In genomic region chr18:76657911-76658475, GRCh38 we compare ENCODE assay signal across 16 cellular contexts.
A peak's percentile ranks its signal among the peaks of the same experiment; 100 is the strongest.
DNase-seq lines count a peak whose midpoint lies in the region; ATAC-seq, FAIRE-seq and TF ChIP-seq lines count a peak whose summit lies in the region.
"Had no signal": no experiment of that assay in that cellular context is flagged by ENCODE, and none has a peak within 500 bp of the region (broad histone marks: within the 10 kb centered on the region; RNA-seq: fewer than 3 reads in every experiment).

No MANE protein-coding gene starts in this region.

- H3K4me1 ChIP-seq in GM12878 (ENCODE audit: control insufficient read depth, insufficient read depth, low read length) (peaks cover 5% of the 10 kb centered on the region; the same call in 1 of the 2 replicates), SK-N-SH (ENCODE audit: control insufficient read depth in 1 of 2, insufficient read depth in 2 of 2, low read depth in 1 of 2, low read length in 1 of 2) (peaks cover 0 to 15% of the 10 kb centered on the region in 2 experiments; a peak in 2 of 4 replicates)
- H3K4me1 ChIP-seq: ascending aorta had no signal

- no peak overlapping the region for H3K27ac ChIP-seq in GM12878 (ENCODE audit: control insufficient read depth, insufficient read depth)
- H3K27ac ChIP-seq in SK-N-SH (ENCODE audit: low read depth in 2 of 2, low read length in 1 of 2): no peak overlapping the region
- H3K27ac ChIP-seq: ascending aorta, RWPE1 had no signal

- H3K4me3 ChIP-seq in Jurkat, Clone E6-1 (ENCODE audit: low read length): no peak overlapping the region
- H3K4me3 ChIP-seq in GM12878: no peak overlapping the region
- no peak overlapping the region for H3K4me3 ChIP-seq in SK-N-SH (ENCODE audit: low read depth in 2 of 2, low read length in 1 of 2)
- H3K4me3 ChIP-seq: ascending aorta had no signal

- no TSS peak for BruUV-seq in GM12878 (replicated peaks; lab: Mats Ljungman, UMichigan)

- RAD21 ChIA-PET in GM12878 (lab: Charles Lee; ENCODE audit: unreplicated experiment): interaction anchor here (0.9 to 1.0 kb wide), 2 partner anchors 52 to 258 kb away, joined by 3 read pairs; no protein-coding TSS in a partner anchor

- TF ChIP-seq EP300 in GM12878 (IDR thresholded peaks at IDR 0.05; ENCODE audit: borderline replicate concordance in 1 of 2, control insufficient read depth in 1 of 2, low read depth in 2 of 2, low read length in 2 of 2) (no peak), SK-N-SH (IDR thresholded peaks at IDR 0.05; ENCODE audit: borderline replicate concordance in 1 of 2, low read depth in 1 of 2, low read length in 1 of 2) (no peak)

- intact Hi-C loops in GM12878 (cut with micrococcal nuclease; ENCODE audit: unreplicated experiment): no loop called here

- H3K79me2 ChIP-seq in GM12878 (ENCODE audit: control insufficient read depth, insufficient read depth, low read length) (no peaks in the 10 kb centered on the region), SK-N-SH (ENCODE audit: insufficient read depth) (no peaks in the 10 kb centered on the region)

- no peaks in the 10 kb centered on the region for H3K9me3 ChIP-seq in GM12878 (replicated peaks; ENCODE audit: control insufficient read depth, insufficient read depth, low read length)
- H3K9me3 ChIP-seq in SK-N-SH: no peaks in the 10 kb centered on the region
- H3K9me3 ChIP-seq: ascending aorta had no signal

- TF ChIP-seq RAD21 in GM12878 (IDR thresholded peaks at IDR 0.05; ENCODE audit: insufficient read depth, low read depth, low read length): no peak
- no peak for TF ChIP-seq RAD21 in SK-N-SH (IDR thresholded peaks at IDR 0.05; ENCODE audit: low read length)

- no peak for FAIRE-seq in GM12878 (lab: Jason Lieb, UNC)
- FAIRE-seq: colon, HepG2 had no signal

- ATAC-seq in GM12878: no peak
- ATAC-seq in stimulated activated naive CD8-positive, alpha-beta T cell treated with anti-CD3 and anti-CD28 coated beads, Interleukin-15, Interleukin-2, amounts not matched to agents 100 U/mL and 50 U/mL, for 24 hours: peak; percentile 50
- ATAC-seq: left lobe of liver had no signal

- H3K4me2 ChIP-seq in GM12878 (ENCODE audit: control insufficient read depth, insufficient read depth): 0 out of 2 replicates have a peak overlapping the region, but pooled peaks have one; percentile 2
- no peak overlapping the region for H3K4me2 ChIP-seq in SK-N-SH

- CTCF ChIA-PET in GM12878 (lab: Yijun Ruan, JAX) (interaction anchor here (0.6 to 2.1 kb wide), 7 partner anchors 9 to 898 kb away, joined by 3 to 10 read pairs (median 5); no protein-coding TSS in a partner anchor), HEK293T (lab: Yijun Ruan, JAX) (interaction anchor here (0.5 to 1.4 kb wide), 16 partner anchors 11 to 1044 kb away, joined by 3 to 8 read pairs (median 3); no protein-coding TSS in a partner anchor), SK-N-SH (lab: Yijun Ruan, JAX) (interaction anchor here (0.9 to 3.3 kb wide), 7 partner anchors 13 to 232 kb away, joined by 3 to 11 read pairs (median 4); no protein-coding TSS in a partner anchor)

- H4K20me1 ChIP-seq in GM12878 (ENCODE audit: control insufficient read depth, insufficient read depth) (no peaks in the 10 kb centered on the region), SK-N-SH (ENCODE audit: insufficient read depth) (no peaks in the 10 kb centered on the region)

- no peak for TF ChIP-seq CTCF in GM12878 (IDR thresholded peaks at IDR 0.05 in 2 of 3, conservative IDR thresholded peaks at IDR 0.05 in 1 of 3; ENCODE audit: control insufficient read depth in 2 of 3, extremely low read depth in 1 of 3, insufficient read depth in 1 of 3, low read depth in 3 of 3, low read length in 3 of 3)
- TF ChIP-seq CTCF in SK-N-SH (IDR thresholded peaks at IDR 0.05): no peak

- no peaks in the 10 kb centered on the region for H3K9me2 ChIP-seq in SK-N-SH

- peak; percentile 26 for DNase-seq in Jurkat, Clone E6-1 (ENCODE audit: low read depth, low spot score)
- DNase-seq in NCI-H82 (lab: John Stamatoyannopoulos, UW): peak; percentile 71
- DNase-seq in GM12878 (ENCODE audit: low read depth, low spot score): no peak
- DNase-seq in stimulated activated naive CD8-positive, alpha-beta T cell treated with anti-CD3 and anti-CD28 coated beads, Interleukin-15, Interleukin-2, amounts not matched to agents 100 U/mL and 50 U/mL, for 24 hours: peak; percentile 9
- DNase-seq in HEK293T (ENCODE audit: extremely low spot score): no peak
- no peak for DNase-seq in T-helper 1 cell
- DNase-seq in SK-N-SH: no peak
- DNase-seq: activated B cell treated with CpG ODN at 0.5 μM for 24 hours, activated gamma-delta T cell, AML-193, NCI-H1105 had no signal

- POLR2A ChIA-PET in GM12878 (lab: Charles Lee): no interaction called here
- POLR2A ChIA-PET in HEK293T (lab: Yijun Ruan, JAX): no interaction called here
- POLR2A ChIA-PET in SK-N-SH (lab: Yijun Ruan, JAX): no interaction called here

- H3K9ac ChIP-seq in GM12878 (ENCODE audit: control insufficient read depth, insufficient read depth, low read length) (no peak overlapping the region), SK-N-SH (no peak overlapping the region)

- H3K27me3 ChIP-seq in GM12878 (replicated peaks in 1 of 2; ENCODE audit: control insufficient read depth in 2 of 2, insufficient read depth in 2 of 2, low read length in 1 of 2): peaks cover 4% of the 10 kb centered on the region in 2 experiments; a peak in 3 of 4 replicates
- H3K27me3 ChIP-seq in SK-N-SH (ENCODE audit: insufficient read depth): no peaks in the 10 kb centered on the region

- H3F3A ChIP-seq in SK-N-SH (replicated peaks; ENCODE audit: insufficient read depth): no peaks in the 10 kb centered on the region

- H2AFZ ChIP-seq in GM12878 (ENCODE audit: control insufficient read depth, low read depth, low read length): no peak overlapping the region
- H2AFZ ChIP-seq in SK-N-SH (ENCODE audit: low read depth): no peak overlapping the region

- in situ Hi-C loops in GM12878 (cut with MboI): no loop called here

- TF ChIP-seq POLR2A in GM12878 (IDR thresholded peaks at IDR 0.05; ENCODE audit: low read depth, low read length): no peak

- 4% methylated on average over 9 of the region's 9 CpGs for WGBS in GM12878 (ENCODE audit: insufficient coverage, insufficient replicate concordance, low lambda C conversion rate, missing lambda C conversion rate)
- WGBS in SK-N-SH (ENCODE audit: low lambda C conversion rate): 46% methylated on average over 9 of the region's 9 CpGs

- H3K36me3 ChIP-seq in GM12878 (ENCODE audit: control insufficient read depth in 2 of 2, insufficient read depth in 2 of 2, low read length in 1 of 2) (no peaks in the 10 kb centered on the region), SK-N-SH (replicated peaks in 1 of 2; ENCODE audit: control insufficient read depth in 1 of 2, insufficient read depth in 2 of 2, low read length in 1 of 2) (no peaks in the 10 kb centered on the region)
- H3K36me3 ChIP-seq: ascending aorta had no signal

- SMC1A ChIA-PET in GM12878 (lab: Charles Lee; ENCODE audit: uncharacterized antibody, unreplicated experiment): interaction anchor here (0.7 to 1.9 kb wide), 3 partner anchors 29 to 52 kb away, joined by 3 to 5 read pairs (median 4); no protein-coding TSS in a partner anchor

TF ChIP-seq in GM12878, 131 proteins besides CTCF, POLR2A, EP300 and RAD21:
- TF ChIP-seq FOS (IDR thresholded peaks at IDR 0.05; ENCODE audit: borderline replicate concordance, extremely low read depth, insufficient read length): no peak

TF ChIP-seq in HEK293T, 16 proteins besides CTCF, POLR2A, EP300 and RAD21:
- no peak for TF ChIP-seq BHLHE40 (IDR thresholded peaks at IDR 0.05; ENCODE audit: borderline replicate concordance)
- no peak for TF ChIP-seq FOXK2 (IDR thresholded peaks at IDR 0.05)
- TF ChIP-seq ARNT (IDR thresholded peaks at IDR 0.05): no peak
- TF ChIP-seq ELF4 (IDR thresholded peaks at IDR 0.05): no peak
- no peak for TF ChIP-seq ZNF384 (IDR thresholded peaks at IDR 0.05)
- TF ChIP-seq SP1 (IDR thresholded peaks at IDR 0.05): no peak
- TF ChIP-seq FOXM1 (IDR thresholded peaks at IDR 0.05; ENCODE audit: borderline replicate concordance): no peak
- TF ChIP-seq TARDBP (IDR thresholded peaks at IDR 0.05): no peak
- TF ChIP-seq NFRKB (IDR thresholded peaks at IDR 0.05): no peak
- no peak for TF ChIP-seq CTBP1 (IDR thresholded peaks at IDR 0.05; ENCODE audit: borderline replicate concordance)
- TF ChIP-seq HDGF (IDR thresholded peaks at IDR 0.05; ENCODE audit: borderline replicate concordance): no peak

TF ChIP-seq in SK-N-SH, 30 proteins besides CTCF, POLR2A, EP300 and RAD21 (continues in another document):
- TF ChIP-seq GATA2 (CRISPR knock-in tag; IDR thresholded peaks at IDR 0.05): no peak
- TF ChIP-seq FOXJ3 (CRISPR knock-in tag; IDR thresholded peaks at IDR 0.05): no peak
- no peak for TF ChIP-seq TEAD4 (IDR thresholded peaks at IDR 0.05; ENCODE audit: borderline replicate concordance, insufficient read depth)
- no peak for TF ChIP-seq CHD2 (IDR thresholded peaks at IDR 0.05; ENCODE audit: low read length, partially characterized antibody)
- TF ChIP-seq, protein P1, sequence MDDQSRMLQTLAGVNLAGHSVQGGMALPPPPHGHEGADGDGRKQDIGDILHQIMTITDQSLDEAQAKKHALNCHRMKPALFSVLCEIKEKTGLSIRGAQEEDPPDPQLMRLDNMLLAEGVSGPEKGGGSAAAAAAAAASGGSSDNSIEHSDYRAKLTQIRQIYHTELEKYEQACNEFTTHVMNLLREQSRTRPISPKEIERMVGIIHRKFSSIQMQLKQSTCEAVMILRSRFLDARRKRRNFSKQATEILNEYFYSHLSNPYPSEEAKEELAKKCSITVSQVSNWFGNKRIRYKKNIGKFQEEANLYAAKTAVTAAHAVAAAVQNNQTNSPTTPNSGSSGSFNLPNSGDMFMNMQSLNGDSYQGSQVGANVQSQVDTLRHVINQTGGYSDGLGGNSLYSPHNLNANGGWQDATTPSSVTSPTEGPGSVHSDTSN (IDR thresholded peaks at IDR 0.05): no peak
- no peak for TF ChIP-seq FOSL2 (IDR thresholded peaks at IDR 0.05; ENCODE audit: borderline replicate concordance, low read depth)
- no peak for TF ChIP-seq ZBTB33 (IDR thresholded peaks at IDR 0.05; ENCODE audit: borderline replicate concordance, low read depth)
- no peak for TF ChIP-seq NFIC (IDR thresholded peaks at IDR 0.05; ENCODE audit: borderline replicate concordance)
- TF ChIP-seq YY1 (IDR thresholded peaks at IDR 0.05; ENCODE audit: low read depth): no peak

Comparison
In these comparisons a context has a peak if more than half of its experiments do, and no peak if none do; other contexts are left out.
1. DNase-seq: peak in Jurkat, Clone E6-1 (single experiment), NCI-H82 (single experiment) and stimulated activated naive CD8-positive, alpha-beta T cell treated with anti-CD3 and anti-CD28 coated beads, Interleukin-15, Interleukin-2, amounts not matched to agents 100 U/mL and 50 U/mL, for 24 hours (single experiment); none in GM12878 (single experiment), HEK293T (single experiment), T-helper 1 cell (0 of 5) and SK-N-SH (single experiment).